In genomic region chr7:90445633-90446032, GRCh38 we compare ENCODE assay signal across 37 cellular contexts. TPM values are rescaled to one million over a fixed set of nuclear protein-coding genes. Genes with fewer than 3 reads are reported as not detected.
"Had no signal": no experiment of that assay in that cellular context is flagged by ENCODE, and none has a peak within 500 bp of the region (broad histone marks: within the 10 kb centered on the region; RNA-seq: fewer than 3 reads in every experiment).

No MANE protein-coding gene starts in this region.

- H3K4me3 ChIP-seq: adrenal gland, body of pancreas, breast epithelium had no signal

- H3K27ac ChIP-seq: adrenal gland, body of pancreas, brain microvascular endothelial cell, breast epithelium, VCaP had no signal

- H3K4me1 ChIP-seq: adrenal gland, body of pancreas, breast epithelium had no signal

- FAIRE-seq: astrocyte, TTC549 had no signal

- H3K9me3 ChIP-seq: adrenal gland, body of pancreas, breast epithelium had no signal

- H3K27me3 ChIP-seq: adrenal gland, body of pancreas, brain microvascular endothelial cell, breast epithelium had no signal

- ATAC-seq: activated CD8-positive, alpha-beta T cell treated with anti-CD3 and anti-CD28 coated beads for 36 hours; activated naive CD4-positive, alpha-beta T cell treated with anti-CD3 and anti-CD28 coated beads, Interleukin-2, amount 50 U/mL, for 72 hours; activated T-cell treated with anti-CD3 and anti-CD28 coated beads, Interleukin-2, amount 50 U/mL, for 4 hours; activated T-cell treated with anti-CD3 and anti-CD28 coated beads, Interleukin-2, amount 50 U/mL, for 72 hours; activated T-helper 17 cell treated with anti-CD3 and anti-CD28 coated beads, Interleukin-2, amount 50 U/mL, for 72 hours; body of pancreas had no signal

- DNase-seq: activated B cell treated with CpG ODN at 0.5 μM for 24 hours; activated CD4-positive, alpha-beta memory T cell treated with anti-CD3 and anti-CD28 coated beads for 36 hours; activated CD4-positive, alpha-beta T cell treated with anti-CD3 and anti-CD28 coated beads for 4 hours; activated CD4-positive, alpha-beta T cell treated with anti-CD3 and anti-CD28 coated beads, Interleukin-2, amount 10 ng/mL, durations not matched to agents 24 days and 14 days; activated CD4-positive, alpha-beta T cell treated with anti-CD3 and anti-CD28 coated beads, Interleukin-2, amount 50 U/mL, for 1 hour; activated CD4-positive, alpha-beta T cell treated with anti-CD3 and anti-CD28 coated beads, Interleukin-2, amount 50 U/mL, for 4 hours; activated CD4-positive, CD25-positive, alpha-beta regulatory T cell treated with anti-CD3 and anti-CD28 coated beads, Interleukin-2, amount 50 U/mL, for 72 hours; activated CD8-positive, alpha-beta memory T cell treated with anti-CD3 and anti-CD28 coated beads, Interleukin-2, amount 50 U/mL, for 4 hours; activated CD8-positive, alpha-beta T cell treated with anti-CD3 and anti-CD28 coated beads for 36 hours; activated effector memory CD4-positive, alpha-beta T cell treated with anti-CD3 and anti-CD28 coated beads, Interleukin-2, amount 50 U/mL, for 16 hours; activated gamma-delta T cell treated with Interleukin-2 at 50 U/mL for 16 hours; activated naive CD4-positive, alpha-beta T cell; activated naive CD4-positive, alpha-beta T cell treated with anti-CD3 and anti-CD28 coated beads for 36 hours; activated naive CD4-positive, alpha-beta T cell treated with anti-CD3 and anti-CD28 coated beads, Interleukin-2, amount 50 U/mL, for 16 hours; activated naive CD8-positive, alpha-beta T cell treated with anti-CD3 and anti-CD28 coated beads for 36 hours; activated T-cell treated with anti-CD3 and anti-CD28 coated beads for 4 hours; activated T-cell treated with anti-CD3 and anti-CD28 coated beads, Interleukin-2, amount 50 U/mL, for 1 hour; activated T-cell treated with anti-CD3 and anti-CD28 coated beads, Interleukin-2, amount 50 U/mL, for 4 hours; activated T-cell treated with anti-CD3 and anti-CD28 coated beads, Interleukin-2, amount 50 U/mL, for 72 hours; adrenal gland; amniotic stem cell; aorta; body of pancreas; brain microvascular endothelial cell; central memory CD4-positive, alpha-beta T cell; T-helper 2 cell; T-helper 9 cell had no signal

- H3K36me3 ChIP-seq: adrenal gland, brain microvascular endothelial cell, breast epithelium had no signal

RNA-seq across cellular contexts. Expression of gene PTTG1IP2, which starts 23.8 kb away (rescaled TPM):
- total RNA-seq: activated B cell treated with CpG ODN at 0.5 μM for 24 hours; activated CD4-positive, alpha-beta memory T cell treated with anti-CD3 and anti-CD28 coated beads for 36 hours; activated CD4-positive, alpha-beta T cell treated with anti-CD3 and anti-CD28 coated beads, Interleukin-2, amount 10 ng/mL, durations not matched to agents 24 days and 14 days; activated CD8-positive, alpha-beta memory T cell treated with anti-CD3 and anti-CD28 coated beads for 36 hours; activated CD8-positive, alpha-beta T cell treated with anti-CD3 and anti-CD28 coated beads for 36 hours; activated naive CD4-positive, alpha-beta T cell treated with anti-CD3 and anti-CD28 coated beads for 36 hours; activated naive CD4-positive, alpha-beta T cell treated with anti-CD3 and anti-CD28 coated beads, Interleukin-2, amount 50 U/mL, for 72 hours; activated naive CD8-positive, alpha-beta T cell treated with anti-CD3 and anti-CD28 coated beads for 36 hours; activated T-cell treated with anti-CD3 and anti-CD28 coated beads, Interleukin-2, amount 50 U/mL, for 4 hours; activated T-cell treated with anti-CD3 and anti-CD28 coated beads, Interleukin-2, amount 50 U/mL, for 72 hours; activated T-helper 1 cell treated with anti-CD3 and anti-CD28 coated beads, Interleukin-12 subunit alpha, Interleukin-12 subunit beta, Interleukin-2, Interleukin-4 antibody, amounts not matched to agents 30 ng/mL and 10 ng/mL and 1 ng/mL, durations not matched to agents 14 hours and 24 hours and 36 hours; activated T-helper 17 cell treated with anti-CD3 and anti-CD28 coated beads, Interleukin-2, amount 50 U/mL, for 72 hours; adrenal gland; aorta; astrocyte; body of pancreas; breast epithelium; cardiac septum; cerebellum had no signal
- polyA plus RNA-seq: adrenal gland, aorta had no signal
